8 cellular contexts compared by ENCODE assay signal in the genomic region with DNA sequence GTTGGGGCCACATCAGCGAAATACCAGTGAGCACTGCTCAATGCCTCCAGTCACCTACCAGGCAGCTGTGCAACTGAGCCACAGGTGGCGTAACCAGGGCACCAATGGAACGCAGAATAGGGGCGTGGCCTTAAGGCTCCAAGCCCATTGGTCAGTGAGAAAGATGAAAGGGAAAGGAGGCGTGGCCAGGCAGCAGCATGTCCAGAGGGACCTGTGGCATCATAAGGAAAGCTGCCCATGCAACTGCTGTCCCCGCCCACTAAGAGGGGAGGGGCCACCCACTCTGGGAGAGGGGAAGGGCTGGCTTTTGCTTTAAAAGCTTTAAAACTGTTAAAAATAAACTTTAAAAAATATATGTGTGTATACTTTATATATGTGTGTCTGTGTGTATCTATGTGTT.
DNase-seq lines count a peak whose midpoint lies in the region; ATAC-seq and TF ChIP-seq lines count a peak whose summit lies in the region.
"Not testable (repeated sequence)": the region's sequence is repeated elsewhere in the genome, so short reads cannot be mapped to it uniquely, and the experiment has no call there.

No MANE protein-coding gene starts in this region.

- H4K91ac ChIP-seq in trophoblast cell (ENCODE audit: low read depth, low read length) = not testable (repeated sequence)

- not testable (repeated sequence) for H4K20me1 ChIP-seq in GM23248 (ENCODE audit: insufficient read depth)

- H3K27me3 ChIP-seq in GM23248 (replicated peaks; ENCODE audit: insufficient read depth); iPS DF 6.9 (ENCODE audit: control insufficient read depth, insufficient read depth, low read length); trophoblast cell (ENCODE audit: insufficient read depth, low read length); upper lobe of right lung: not testable (repeated sequence)

- 91 to 92% methylated on average over 3 to 5 of the region's 6 CpGs for WGBS in GM23248 (ENCODE audit: low coverage in 1 of 2, low lambda C conversion rate in 2 of 2, missing lambda C conversion rate in 2 of 2), 2 experiments
- WGBS in iPS DF 6.9 (ENCODE audit: insufficient coverage, insufficient read length) = no CpG with 5 or more reads among the region's 6 CpGs
- no CpG with 5 or more reads among the region's 6 CpGs for WGBS in trophoblast cell (ENCODE audit: extremely low coverage, insufficient coverage, insufficient read length)

- TF ChIP-seq CTCF in epithelial cell of esophagus (IDR thresholded peaks at IDR 0.05; ENCODE audit: insufficient read depth, low read depth, low read length, missing control alignments); upper lobe of right lung (IDR thresholded peaks at IDR 0.05): not testable (repeated sequence)

- H3K4me3 ChIP-seq in GM23248; epithelial cell of esophagus (ENCODE audit: low read length); iPS DF 6.9 (ENCODE audit: low read length); trophoblast cell (ENCODE audit: low read depth, low read length); upper lobe of right lung: not testable (repeated sequence)

- H3K4me1 ChIP-seq in GM23248 (ENCODE audit: insufficient read depth); iPS DF 6.9 (ENCODE audit: control insufficient read depth, insufficient read depth, low read length); trophoblast cell (ENCODE audit: control insufficient read depth in 1 of 2, insufficient read depth in 2 of 2, low read length in 2 of 2); upper lobe of right lung: not testable (repeated sequence)

- not testable (repeated sequence) for H3K79me1 ChIP-seq in trophoblast cell (ENCODE audit: low read length)

- not testable (repeated sequence) for H2AK5ac ChIP-seq in trophoblast cell (ENCODE audit: low read length)

- intact Hi-C loops in upper lobe of right lung (cut with DNase I) = not testable (repeated sequence)

- DNase-seq in GM23248 = peak; percentile 2
- DNase-seq in NAMALWA (ENCODE audit: low spot score) = peak; percentile 49
- peak; percentile 1 for DNase-seq in SW480 (ENCODE audit: low spot score)
- peak; percentile 32 for DNase-seq in activated T-cell treated with anti-CD3 and anti-CD28 coated beads for 48 hours (ENCODE audit: low read depth)
- DNase-seq in epithelial cell of esophagus (ENCODE audit: low read depth) = peak; percentile 15
- peak; percentile 48 for DNase-seq in iPS DF 6.9 (ENCODE audit: low read depth, low spot score)
- peak; percentile 11 to 16 for DNase-seq in trophoblast cell
- DNase-seq in upper lobe of right lung = peak; percentile 23

- H3K36me3 ChIP-seq in GM23248 (ENCODE audit: low read depth); iPS DF 6.9 (ENCODE audit: control insufficient read depth, insufficient read depth, low read length); trophoblast cell (ENCODE audit: control insufficient read depth in 1 of 2, insufficient read depth in 2 of 2, low read length in 2 of 2); upper lobe of right lung: not testable (repeated sequence)

- H2BK12ac ChIP-seq in trophoblast cell (ENCODE audit: low read length) = not testable (repeated sequence)

- not testable (repeated sequence) for H3K4ac ChIP-seq in trophoblast cell (ENCODE audit: low read depth, low read length)

- in situ Hi-C loops in GM23248 (cut with MboI) = not testable (repeated sequence)

- H3K23ac ChIP-seq in trophoblast cell (ENCODE audit: low read length) = not testable (repeated sequence)

- not testable (repeated sequence) for H2BK5ac ChIP-seq in trophoblast cell (ENCODE audit: low read depth, low read length, poor library complexity)

- not testable (repeated sequence) for H3K9ac ChIP-seq in GM23248; trophoblast cell (ENCODE audit: low read length)

- H2AFZ ChIP-seq in GM23248; trophoblast cell (ENCODE audit: insufficient read depth, low read length, poor library complexity): not testable (repeated sequence)

- not testable (repeated sequence) for H3K14ac ChIP-seq in trophoblast cell (ENCODE audit: low read length)

- not testable (repeated sequence) for H3K9me2 ChIP-seq in GM23248 (ENCODE audit: insufficient read depth)

- not testable (repeated sequence) for H3K4me2 ChIP-seq in GM23248 (ENCODE audit: unreplicated experiment); trophoblast cell (ENCODE audit: low read length)

- not testable (repeated sequence) for ATAC-seq in upper lobe of right lung

- not testable (repeated sequence) for H3K9me3 ChIP-seq in GM23248 (ENCODE audit: low read depth); iPS DF 6.9 (ENCODE audit: control insufficient read depth, insufficient read depth, low read length); trophoblast cell (ENCODE audit: insufficient read depth, low read depth, low read length); upper lobe of right lung

- H2BK120ac ChIP-seq in trophoblast cell (ENCODE audit: insufficient read depth, low read length, poor library complexity) = not testable (repeated sequence)

- not testable (repeated sequence) for H3K79me2 ChIP-seq in GM23248 (ENCODE audit: insufficient read depth); trophoblast cell (ENCODE audit: control insufficient read depth, insufficient read depth, low read length, poor library complexity)

- not testable (repeated sequence) for H3K18ac ChIP-seq in trophoblast cell (ENCODE audit: low read length)

- not testable (repeated sequence) for H4K12ac ChIP-seq in trophoblast cell (ENCODE audit: low read depth, low read length)

- H4K8ac ChIP-seq in trophoblast cell (ENCODE audit: low read depth, low read length) = not testable (repeated sequence)

- not testable (repeated sequence) for H3K27ac ChIP-seq in GM23248; iPS DF 6.9 (ENCODE audit: low read length); trophoblast cell (ENCODE audit: low read depth, low read length); upper lobe of right lung

- not testable (repeated sequence) for H3F3A ChIP-seq in GM23248 (ENCODE audit: insufficient read depth)
